Comparison of ENCODE assay signal across 15 cellular contexts in genomic region chr9:121674952-121675351, GRCh38. TPM values are rescaled to one million over a fixed set of nuclear protein-coding genes. Genes with fewer than 3 reads are reported as not detected.
DNase-seq lines count a peak whose midpoint lies in the region; ATAC-seq, FAIRE-seq and TF ChIP-seq lines count a peak whose summit lies in the region.
"Had no signal": no experiment of that assay in that cellular context is flagged by ENCODE, and none has a peak within 500 bp of the region (broad histone marks: within the 10 kb centered on the region; RNA-seq: fewer than 3 reads in every experiment).

No MANE protein-coding gene starts in this region.

- FAIRE-seq in D721Med (lab: Jason Lieb, UNC) = no peak

- no peak overlapping the region for H3K4me3 ChIP-seq in NB4 (ENCODE audit: low read depth, low read length)
- H3K4me3 ChIP-seq: dorsolateral prefrontal cortex, Peyer's patch, suprapubic skin had no signal

- DNase-seq in GM03348 (ENCODE audit: low spot score) (peak; percentile 50), NB4 (ENCODE audit: low read depth) (peak; percentile 50), occipital lobe (lab: John Stamatoyannopoulos, UW) (peak; percentile 24), D721Med (ENCODE audit: insufficient read length, low spot score) (no peak)
- no peak for DNase-seq in CD4-positive, alpha-beta T cell
- DNase-seq: CD8-positive, alpha-beta memory T cell; foreskin melanocyte; naive thymus-derived CD4-positive, alpha-beta T cell; Peyer's patch had no signal

- no peak overlapping the region for H3K27ac Mint-ChIP-seq in activated T-helper 17 cell treated with anti-CD3 and anti-CD28 coated beads, Interleukin-2, amount 50 U/mL, for 72 hours
- no peak overlapping the region for H3K27ac Mint-ChIP-seq in CD4-positive, alpha-beta T cell
- H3K27ac Mint-ChIP-seq: activated naive CD8-positive, alpha-beta T cell; CD8-positive, alpha-beta memory T cell; naive thymus-derived CD4-positive, alpha-beta T cell had no signal

- POLR2A ChIA-PET in CD4-positive, alpha-beta T cell (lab: Charles Lee) = no interaction called here

- TF ChIP-seq CTCF in NB4 (IDR thresholded peaks at IDR 0.05; ENCODE audit: low read depth, low read length) = no peak
- TF ChIP-seq CTCF in CD4-positive, alpha-beta T cell (IDR thresholded peaks at IDR 0.05) = no peak
- no peak for TF ChIP-seq CTCF in D721Med (IDR thresholded peaks at IDR 0.05; ENCODE audit: insufficient read depth, missing control alignments)

- CTCF ChIA-PET in CD4-positive, alpha-beta T cell (lab: Charles Lee) = no interaction called here

- intact Hi-C loops in CD4-positive, alpha-beta T cell (cut with DNase I, micrococcal nuclease) = no loop called here

- H3K4me3 Mint-ChIP-seq in activated T-helper 17 cell treated with anti-CD3 and anti-CD28 coated beads, Interleukin-2, amount 50 U/mL, for 72 hours = no peak overlapping the region
- no peak overlapping the region for H3K4me3 Mint-ChIP-seq in CD4-positive, alpha-beta T cell
- H3K4me3 Mint-ChIP-seq: activated naive CD8-positive, alpha-beta T cell; CD8-positive, alpha-beta memory T cell; naive thymus-derived CD4-positive, alpha-beta T cell had no signal

- no peaks in the 10 kb centered on the region for H3K4me1 Mint-ChIP-seq in activated T-helper 17 cell treated with anti-CD3 and anti-CD28 coated beads, Interleukin-2, amount 50 U/mL, for 72 hours
- no peaks in the 10 kb centered on the region for H3K4me1 Mint-ChIP-seq in CD4-positive, alpha-beta T cell (ENCODE audit: low read depth)
- H3K4me1 Mint-ChIP-seq: CD8-positive, alpha-beta memory T cell; naive thymus-derived CD4-positive, alpha-beta T cell had no signal

- peak overlapping the region; percentile 10 for H3K27ac ChIP-seq in cingulate gyrus (ENCODE audit: low read depth, low read length)
- H3K27ac ChIP-seq in CD4-positive, alpha-beta T cell (ENCODE audit: low read depth, low read length) = no peak overlapping the region
- H3K27ac ChIP-seq: Peyer's patch, suprapubic skin had no signal

- H3K27me3 Mint-ChIP-seq in activated T-helper 17 cell treated with anti-CD3 and anti-CD28 coated beads, Interleukin-2, amount 50 U/mL, for 72 hours = peaks cover 15% of the 10 kb centered on the region
- H3K27me3 Mint-ChIP-seq in CD4-positive, alpha-beta T cell = peaks cover 19% of the 10 kb centered on the region

- ATAC-seq in activated T-helper 17 cell treated with anti-CD3 and anti-CD28 coated beads, Interleukin-2, amount 50 U/mL, for 72 hours (replicated peaks) = no peak
- ATAC-seq in CD4-positive, alpha-beta T cell (ENCODE audit: poor library complexity) = no peak
- no peak for ATAC-seq in GM19324 (IDR thresholded peaks at IDR 0.05; ENCODE audit: low FRiP score, unreplicated experiment)
- ATAC-seq: naive thymus-derived CD4-positive, alpha-beta T cell had no signal

- H3K36me3 Mint-ChIP-seq in activated T-helper 17 cell treated with anti-CD3 and anti-CD28 coated beads, Interleukin-2, amount 50 U/mL, for 72 hours (ENCODE audit: low read depth) = no peaks in the 10 kb centered on the region
- H3K36me3 Mint-ChIP-seq in CD4-positive, alpha-beta T cell (ENCODE audit: low read depth) = no peaks in the 10 kb centered on the region
- H3K36me3 Mint-ChIP-seq: activated naive CD8-positive, alpha-beta T cell; CD8-positive, alpha-beta memory T cell; naive thymus-derived CD4-positive, alpha-beta T cell had no signal

- TF ChIP-seq POLR2A in NB4 (IDR thresholded peaks at IDR 0.05; ENCODE audit: extremely low read depth, insufficient read length) = no peak

- H3K27me3 ChIP-seq in CD4-positive, alpha-beta T cell (ENCODE audit: control insufficient read depth, insufficient read depth, low read length) = peaks cover 7% of the 10 kb centered on the region
- H3K27me3 ChIP-seq: dorsolateral prefrontal cortex, Peyer's patch, suprapubic skin had no signal

- H3K9me3 ChIP-seq in CD4-positive, alpha-beta T cell (ENCODE audit: control insufficient read depth, low read length) = no peaks in the 10 kb centered on the region
- H3K9me3 ChIP-seq: Peyer's patch, suprapubic skin had no signal

- no peaks in the 10 kb centered on the region for H3K9me3 Mint-ChIP-seq in activated T-helper 17 cell treated with anti-CD3 and anti-CD28 coated beads, Interleukin-2, amount 50 U/mL, for 72 hours
- H3K9me3 Mint-ChIP-seq in CD4-positive, alpha-beta T cell = no peaks in the 10 kb centered on the region

RNA-seq across cellular contexts. Expression of gene DAB2IP, which starts 23.5 kb away (rescaled TPM):
- total RNA-seq in occipital lobe = 11.9 TPM
- under 1 TPM in 1 of 2 donors, not detected in 1; 0.09 TPM for total RNA-seq in activated T-helper 17 cell treated with anti-CD3 and anti-CD28 coated beads, Interleukin-2, amount 50 U/mL, for 72 hours
- under 1 TPM in 1 of 2 experiments, not detected in 1; 0.06 TPM for total RNA-seq in CD4-positive, alpha-beta T cell

Comparison
In these comparisons a context has a peak if more than half of its experiments do, and no peak if none do; other contexts are left out.
1. DNase-seq: peak in GM03348 (single experiment), NB4 (single experiment) and occipital lobe (single experiment); none in CD4-positive, alpha-beta T cell (0 of 10) and D721Med (single experiment).
2. RNA of gene DAB2IP, which starts 23.5 kb away (total RNA-seq): 11.9 TPM in occipital lobe (single experiment); 0.09 TPM in activated T-helper 17 cell treated with anti-CD3 and anti-CD28 coated beads, Interleukin-2, amount 50 U/mL, for 72 hours and 0.06 TPM in CD4-positive, alpha-beta T cell; every median in the first group is over 10 times any median in the second.